In the genomic region with DNA sequence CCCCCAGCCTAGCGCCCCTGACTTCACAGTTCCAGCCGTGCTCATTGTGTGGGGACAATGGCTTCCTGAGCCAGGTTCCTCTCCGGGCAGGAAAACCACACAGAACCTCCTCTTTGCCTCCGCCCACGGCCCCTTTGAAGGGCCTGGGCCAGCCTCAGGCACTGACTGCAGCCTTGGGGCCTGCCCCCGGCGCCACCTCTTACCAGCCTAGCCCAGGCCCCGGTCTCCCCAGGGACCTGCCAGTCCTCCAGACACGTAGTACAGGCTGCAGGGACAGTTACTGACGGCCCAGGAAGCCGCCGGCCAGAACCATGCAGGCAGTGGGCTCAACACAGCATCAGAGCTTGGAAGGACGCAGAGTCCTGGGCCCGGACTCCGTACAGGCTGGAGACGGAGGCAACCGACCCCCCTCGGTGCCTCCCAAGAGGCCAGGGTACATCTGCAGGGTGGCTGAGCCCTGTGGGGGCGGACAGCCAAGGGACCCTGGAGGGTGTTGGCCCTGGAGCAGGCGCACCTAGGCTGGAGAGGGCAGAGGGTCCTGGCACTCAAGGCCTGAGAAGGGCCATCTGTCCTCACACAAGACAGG, we compare ENCODE assay signal across 11 cellular contexts. TPM values are rescaled to one million over a fixed set of nuclear protein-coding genes. Genes with fewer than 3 reads are reported as not detected.
A peak's percentile ranks its signal among the peaks of the same experiment; 100 is the strongest.
DNase-seq lines count a peak whose midpoint lies in the region; ATAC-seq and TF ChIP-seq lines count a peak whose summit lies in the region.
"Had no signal": no experiment of that assay in that cellular context is flagged by ENCODE, and none has a peak within 500 bp of the region (broad histone marks: within the 10 kb centered on the region; RNA-seq: fewer than 3 reads in every experiment).

No MANE protein-coding gene starts in this region.

- peak overlapping the region; percentile 74 for H3K27ac Mint-ChIP-seq in endothelial cell (ENCODE audit: unreplicated experiment)

- TF ChIP-seq CTCF in GM12865 (IDR thresholded peaks at IDR 0.05; ENCODE audit: insufficient read depth, low read depth, low read length, missing control alignments) (no peak), endothelial cell (IDR thresholded peaks at IDR 0.05; ENCODE audit: unreplicated experiment) (no peak)

- ATAC-seq in GM18502 (IDR thresholded peaks at IDR 0.05; ENCODE audit: poor library complexity, unreplicated experiment) (no peak), GM18867 (IDR thresholded peaks at IDR 0.05; ENCODE audit: unreplicated experiment) (no peak)
- ATAC-seq: PC-3 had no signal

- no peak overlapping the region for H3K4me3 Mint-ChIP-seq in endothelial cell (ENCODE audit: unreplicated experiment)

- no peaks in the 10 kb centered on the region for H3K9me3 Mint-ChIP-seq in endothelial cell (ENCODE audit: unreplicated experiment)

- peaks cover 36% of the 10 kb centered on the region for H3K4me1 Mint-ChIP-seq in endothelial cell (ENCODE audit: unreplicated experiment)

- DNase-seq in CD1c-positive myeloid dendritic cell (ENCODE audit: extremely low spot score): peak; percentile 88
- DNase-seq in GM12865 (ENCODE audit: low read depth): peak; percentile 32
- peak; percentile 20 for DNase-seq in SKM-1 (lab: John Stamatoyannopoulos, UW; ENCODE audit: unreplicated experiment)
- DNase-seq in endothelial cell (ENCODE audit: low spot score): no peak
- DNase-seq in amygdala (lab: John Stamatoyannopoulos, UW): no peak
- no peak for DNase-seq in DMS53 treated with DMSO at 0.1 percent for 48 hours (lab: John Stamatoyannopoulos, UW; ENCODE audit: unreplicated experiment)
- DNase-seq: dorsolateral prefrontal cortex, EL, PC-3 had no signal

- peaks cover 19% of the 10 kb centered on the region for H3K27me3 Mint-ChIP-seq in endothelial cell (ENCODE audit: unreplicated experiment)

- H3K36me3 Mint-ChIP-seq in endothelial cell (ENCODE audit: low read depth, unreplicated experiment): no peaks in the 10 kb centered on the region

- no peak overlapping the region for H3K4me3 ChIP-seq in GM12865 (ENCODE audit: low read depth, low read length)
- H3K4me3 ChIP-seq: dorsolateral prefrontal cortex had no signal

RNA-seq across cellular contexts. Expression of a gene that starts 20.9 kb away (rescaled TPM):
- total RNA-seq in endothelial cell (ENCODE audit: unreplicated experiment): 135 TPM

RNA-seq across cellular contexts. Expression of a gene that starts 33.4 kb away (rescaled TPM):
- 280 TPM for total RNA-seq in endothelial cell (ENCODE audit: unreplicated experiment)

RNA-seq across cellular contexts. Expression of a gene that starts 46.3 kb away (rescaled TPM):
- 45.1 TPM for total RNA-seq in endothelial cell (ENCODE audit: unreplicated experiment)

Comparison
In these comparisons a context has a peak if more than half of its experiments do, and no peak if none do; other contexts are left out.
1. DNase-seq: peak in CD1c-positive myeloid dendritic cell (single experiment), GM12865 (single experiment) and SKM-1 (single experiment); none in endothelial cell (single experiment), amygdala (0 of 56) and DMS53 treated with DMSO at 0.1 percent for 48 hours (single experiment).